ENCODE assay signal across 17 cellular contexts in the genomic region with DNA sequence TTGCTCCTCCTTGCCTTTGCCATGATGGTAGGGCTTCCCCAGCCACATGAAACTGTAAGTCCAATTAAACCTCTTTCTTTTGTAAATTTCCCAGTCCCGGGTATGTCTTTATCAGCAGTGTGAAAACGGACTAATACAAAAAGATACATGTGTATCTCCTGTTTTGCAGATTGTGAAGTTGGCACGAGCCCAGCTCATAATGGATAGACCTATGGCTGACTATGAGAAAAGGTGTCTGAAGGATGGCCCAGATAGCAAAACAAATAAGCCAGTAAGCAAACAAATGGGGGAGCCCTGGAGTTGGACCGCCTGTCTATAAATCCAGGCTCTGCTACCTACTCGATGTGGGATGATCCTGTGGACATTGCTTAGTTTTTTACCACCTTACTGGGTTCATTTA. TPM values are rescaled to one million over a fixed set of nuclear protein-coding genes. Genes with fewer than 3 reads are reported as not detected.
A peak's percentile ranks its signal among the peaks of the same experiment; 100 is the strongest.
DNase-seq lines count a peak whose midpoint lies in the region; ATAC-seq and TF ChIP-seq lines count a peak whose summit lies in the region.
"Had no signal": no experiment of that assay in that cellular context is flagged by ENCODE, and none has a peak within 500 bp of the region (broad histone marks: within the 10 kb centered on the region; RNA-seq: fewer than 3 reads in every experiment).

No MANE protein-coding gene starts in this region.

- H3K4me3 ChIP-seq in lower lobe of right lung: no peak overlapping the region
- H3K4me3 ChIP-seq: A549, PC-9 had no signal

- no peak for TF ChIP-seq CTCF in lower lobe of right lung (IDR thresholded peaks at IDR 0.05)

- DNase-seq in NCI-H748 (lab: John Stamatoyannopoulos, UW; ENCODE audit: unreplicated experiment): peak; percentile 65
- DNase-seq in NCI-H748 treated with DMSO at 0.1 percent for 48 hours (lab: John Stamatoyannopoulos, UW): no peak
- peak; percentile 31 for DNase-seq in NCI-H146 treated with DMSO at 0.1 percent for 48 hours (lab: John Stamatoyannopoulos, UW; ENCODE audit: unreplicated experiment)
- peak; percentile 20 for DNase-seq in RPMI8226
- DNase-seq in inferior parietal cortex (ENCODE audit: extremely low spot score): no peak
- no peak for DNase-seq in GOT3 (lab: John Stamatoyannopoulos, UW)
- no peak for DNase-seq in lower lobe of right lung
- DNase-seq: H9, HFFc6, Karpas-422, NCI-H1436 treated with DMSO at 0.1 percent for 48 hours, NCI-H2029 treated with DMSO at 0.1 percent for 48 hours, SIG-M5, SK-N-SH, T-helper 2 cell had no signal

- H3K9me3 ChIP-seq in lower lobe of right lung: no peaks in the 10 kb centered on the region
- H3K9me3 ChIP-seq: A549, SK-N-SH had no signal

- intact Hi-C loops in lower lobe of right lung (cut with DNase I): no loop called here

- ATAC-seq in lower lobe of right lung: no peak
- ATAC-seq: A549 had no signal

- H3K27ac ChIP-seq in lower lobe of right lung: no peak overlapping the region
- H3K27ac ChIP-seq: A549, PC-9 had no signal

- H3K27me3 ChIP-seq in lower lobe of right lung (ENCODE audit: low read depth): no peaks in the 10 kb centered on the region

- no peaks in the 10 kb centered on the region for H3K36me3 ChIP-seq in lower lobe of right lung

- no peaks in the 10 kb centered on the region for H3K4me1 ChIP-seq in lower lobe of right lung
- H3K4me1 ChIP-seq: A549 had no signal

RNA-seq across cellular contexts. Expression of a gene that starts 15.5 kb away (rescaled TPM):
- 85.0 TPM for total RNA-seq in lower lobe of right lung

RNA-seq across cellular contexts. Expression of a gene that starts 24.9 kb away (rescaled TPM):
- total RNA-seq in lower lobe of right lung: 15.4 TPM

Comparison
In these comparisons a context has a peak if more than half of its experiments do, and no peak if none do; other contexts are left out.
1. DNase-seq: peak in NCI-H748 (single experiment), NCI-H146 treated with DMSO at 0.1 percent for 48 hours (single experiment) and RPMI8226 (single experiment); none in NCI-H748 treated with DMSO at 0.1 percent for 48 hours (single experiment), inferior parietal cortex (single experiment), GOT3 (single experiment) and lower lobe of right lung (single experiment).